In genomic region chr10:43809211-43809930, GRCh38 we compare ENCODE assay signal across 16 cellular contexts.
DNase-seq lines count a peak whose midpoint lies in the region; ATAC-seq, FAIRE-seq and TF ChIP-seq lines count a peak whose summit lies in the region.
"Had no signal": no experiment of that assay in that cellular context is flagged by ENCODE, and none has a peak within 500 bp of the region (broad histone marks: within the 10 kb centered on the region; RNA-seq: fewer than 3 reads in every experiment).

No MANE protein-coding gene starts in this region.

- ATAC-seq in Right ventricle myocardium superior (ENCODE audit: poor library complexity): peak; percentile 29
- ATAC-seq in HG02981 (IDR thresholded peaks at IDR 0.05; ENCODE audit: unreplicated experiment): no peak
- ATAC-seq: A549; esophagus mucosa; stimulated activated naive B cell treated with anti-CD40 and anti-IgM and Interleukin-4, amounts not matched to agents 10 μg/mL and 1 μg/mL and 100 μg/mL, for 72 hours had no signal

- H3K4me3 ChIP-seq in astrocyte (ENCODE audit: insufficient read depth, low read depth, low read length) (no peak overlapping the region), vagina (no peak overlapping the region)
- H3K4me3 ChIP-seq: A549, skin epidermis had no signal

- no peak overlapping the region for H3K27ac Mint-ChIP-seq in astrocyte (ENCODE audit: unreplicated experiment)
- H3K27ac Mint-ChIP-seq: H9; memory B cell; stimulated activated naive B cell treated with anti-CD40 and anti-IgM and Interleukin-4, amounts not matched to agents 10 μg/mL and 1 μg/mL and 100 μg/mL, for 72 hours had no signal

- H3K4me3 Mint-ChIP-seq in astrocyte (ENCODE audit: unreplicated experiment): no peak overlapping the region
- H3K4me3 Mint-ChIP-seq: H9; memory B cell; stimulated activated naive B cell treated with anti-CD40 and anti-IgM and Interleukin-4, amounts not matched to agents 10 μg/mL and 1 μg/mL and 100 μg/mL, for 72 hours had no signal

- no peaks in the 10 kb centered on the region for H4K20me1 ChIP-seq in astrocyte (ENCODE audit: insufficient read depth, low read length)

- H3K79me2 ChIP-seq in astrocyte (ENCODE audit: insufficient read depth, low read length): no peaks in the 10 kb centered on the region

- H3K4me1 ChIP-seq in astrocyte (ENCODE audit: insufficient read depth, low read length) (peaks cover 21% of the 10 kb centered on the region), vagina (peaks cover 20% of the 10 kb centered on the region)
- H3K4me1 ChIP-seq: A549 had no signal

- peak overlapping the region; percentile 60 for H3K4me2 ChIP-seq in astrocyte (ENCODE audit: low read length)
- H3K4me2 ChIP-seq: A549 had no signal

- H3K9ac ChIP-seq in astrocyte (ENCODE audit: low read length): no peak overlapping the region

- no peaks in the 10 kb centered on the region for H3K36me3 Mint-ChIP-seq in astrocyte (ENCODE audit: low read depth, unreplicated experiment)
- H3K36me3 Mint-ChIP-seq: memory B cell; stimulated activated naive B cell treated with anti-CD40 and anti-IgM and Interleukin-4, amounts not matched to agents 10 μg/mL and 1 μg/mL and 100 μg/mL, for 72 hours had no signal

- no peak overlapping the region for H2AFZ ChIP-seq in astrocyte (ENCODE audit: low read depth, low read length)

- intact Hi-C loops in Right ventricle myocardium superior (cut with DNase I): no loop called here
- intact Hi-C loops in cardiac septum (cut with DNase I): no loop called here
- intact Hi-C loops in vagina (cut with DNase I): no loop called here

- no peaks in the 10 kb centered on the region for H3K9me3 Mint-ChIP-seq in astrocyte (ENCODE audit: unreplicated experiment)
- H3K9me3 Mint-ChIP-seq: H9; memory B cell; stimulated activated naive B cell treated with anti-CD40 and anti-IgM and Interleukin-4, amounts not matched to agents 10 μg/mL and 1 μg/mL and 100 μg/mL, for 72 hours had no signal

- H3K9me3 ChIP-seq in astrocyte (ENCODE audit: insufficient read depth, low read depth, low read length) (no peaks in the 10 kb centered on the region), vagina (no peaks in the 10 kb centered on the region)
- H3K9me3 ChIP-seq: A549 had no signal

- H3K27me3 Mint-ChIP-seq in astrocyte (ENCODE audit: low read depth, unreplicated experiment): peaks cover 2% of the 10 kb centered on the region
- H3K27me3 Mint-ChIP-seq: stimulated activated naive B cell treated with anti-CD40 and anti-IgM and Interleukin-4, amounts not matched to agents 10 μg/mL and 1 μg/mL and 100 μg/mL, for 72 hours had no signal

- no peak for TF ChIP-seq CTCF in astrocyte (IDR thresholded peaks at IDR 0.05; ENCODE audit: insufficient read depth, low read depth, low read length)
- no peak for TF ChIP-seq CTCF in vagina (IDR thresholded peaks at IDR 0.05)

- peak; percentile 55 for FAIRE-seq in astrocyte (lab: Jason Lieb, UNC)
- no peak for FAIRE-seq in urothelium cell line (lab: Jason Lieb, UNC)
- FAIRE-seq: A549 had no signal

- peaks cover 20% of the 10 kb centered on the region for H3K4me1 Mint-ChIP-seq in astrocyte (ENCODE audit: low read depth, unreplicated experiment)
- H3K4me1 Mint-ChIP-seq: H9; memory B cell; stimulated activated naive B cell treated with anti-CD40 and anti-IgM and Interleukin-4, amounts not matched to agents 10 μg/mL and 1 μg/mL and 100 μg/mL, for 72 hours had no signal

- H3K36me3 ChIP-seq in astrocyte (ENCODE audit: insufficient read depth, low read length) (no peaks in the 10 kb centered on the region), vagina (no peaks in the 10 kb centered on the region)

- TF ChIP-seq POLR2A in vagina (IDR thresholded peaks at IDR 0.05): no peak

- no peak for DNase-seq in Right ventricle myocardium superior
- no peak for DNase-seq in cardiac septum (ENCODE audit: low spot score)
- DNase-seq in astrocyte (ENCODE audit: low read depth): peak; percentile 97
- peak; percentile 80 for DNase-seq in hepatic stellate cell (ENCODE audit: low spot score)
- DNase-seq in urothelium cell line (ENCODE audit: low spot score): peak; percentile 55
- no peak for DNase-seq in NCI-H1092 (lab: John Stamatoyannopoulos, UW)
- no peak for DNase-seq in vagina (ENCODE audit: extremely low spot score in 2 of 2)
- DNase-seq: activated CD8-positive, alpha-beta memory T cell treated with anti-CD3 and anti-CD28 coated beads for 24 hours; H9; NCI-H1048; stimulated activated naive B cell treated with anti-CD40 and anti-IgM and Interleukin-4, amounts not matched to agents 10 μg/mL and 1 μg/mL and 100 μg/mL, for 72 hours had no signal

- H3K27ac ChIP-seq in astrocyte (ENCODE audit: low read depth, low read length): peak overlapping the region; percentile 48
- no peak overlapping the region for H3K27ac ChIP-seq in vagina
- H3K27ac ChIP-seq: A549 had no signal

- H3K27me3 ChIP-seq in astrocyte (ENCODE audit: insufficient read depth, low read length) (peaks cover 8% of the 10 kb centered on the region), vagina (no peaks in the 10 kb centered on the region)

Comparison
In these comparisons a context has a peak if more than half of its experiments do, and no peak if none do; other contexts are left out.
1. DNase-seq: peak in astrocyte (single experiment), hepatic stellate cell (single experiment) and urothelium cell line (single experiment); none in Right ventricle myocardium superior (single experiment), cardiac septum (single experiment), NCI-H1092 (single experiment) and vagina (0 of 2).